Comparison of ENCODE assay signal across 21 cellular contexts in genomic region chr12:121976950-121977349, GRCh38.
"Had no signal": no experiment of that assay in that cellular context is flagged by ENCODE, and none has a peak within 500 bp of the region (broad histone marks: within the 10 kb centered on the region; RNA-seq: fewer than 3 reads in every experiment).

No MANE protein-coding gene starts in this region.

- ATAC-seq: left lobe of liver; left ventricle myocardium superior; naive thymus-derived CD8-positive, alpha-beta T cell; pancreas; right cardiac atrium; sciatic nerve; stimulated activated effector memory CD8-positive, alpha-beta T cell treated with anti-CD3 and anti-CD28 coated beads, Interleukin-12 subunit alpha, Interleukin-12 subunit beta, amount 100 ng/mL, for 72 hours; upper lobe of right lung had no signal

- FAIRE-seq: pancreas, urothelium cell line had no signal

- H3K36me3 Mint-ChIP-seq: stimulated activated effector memory CD8-positive, alpha-beta T cell treated with anti-CD3 and anti-CD28 coated beads, Interleukin-12 subunit alpha, Interleukin-12 subunit beta, amount 100 ng/mL, for 72 hours had no signal

- H3K27ac Mint-ChIP-seq: memory B cell; naive thymus-derived CD8-positive, alpha-beta T cell; nephron; stimulated activated effector memory CD8-positive, alpha-beta T cell treated with anti-CD3 and anti-CD28 coated beads, Interleukin-12 subunit alpha, Interleukin-12 subunit beta, amount 100 ng/mL, for 72 hours; stimulated activated naive CD8-positive, alpha-beta T cell treated with anti-CD3 and anti-CD28 coated beads, Interleukin-15, Interleukin-2, amounts not matched to agents 100 ng/mL and 50 ng/mL, for 24 hours had no signal

- DNase-seq: islet precursor cell; left ventricle myocardium superior; midbrain; naive thymus-derived CD8-positive, alpha-beta T cell; nucleus accumbens; pancreas; retina; right cardiac atrium; stimulated activated CD4-positive, alpha-beta T cell treated with anti-CD3 and anti-CD28 coated beads, Interleukin-4, amount 100 ng/mL, for 24 hours; stimulated activated naive CD4-positive, alpha-beta T cell; tibial artery; trophoblast cell; upper lobe of right lung had no signal

- H3K27me3 Mint-ChIP-seq: memory B cell had no signal

- H3K4me3 Mint-ChIP-seq: memory B cell; naive thymus-derived CD8-positive, alpha-beta T cell; nephron; neural crest cell; stimulated activated effector memory CD8-positive, alpha-beta T cell treated with anti-CD3 and anti-CD28 coated beads, Interleukin-12 subunit alpha, Interleukin-12 subunit beta, amount 100 ng/mL, for 72 hours; stimulated activated naive CD8-positive, alpha-beta T cell treated with anti-CD3 and anti-CD28 coated beads, Interleukin-15, Interleukin-2, amounts not matched to agents 100 ng/mL and 50 ng/mL, for 24 hours had no signal
